15 cellular contexts compared by ENCODE assay signal in genomic region chr15:100171411-100171810, GRCh38.
A peak's percentile ranks its signal among the peaks of the same experiment; 100 is the strongest.
DNase-seq lines count a peak whose midpoint lies in the region; ATAC-seq and TF ChIP-seq lines count a peak whose summit lies in the region.
"Had no signal": no experiment of that assay in that cellular context is flagged by ENCODE, and none has a peak within 500 bp of the region (broad histone marks: within the 10 kb centered on the region; RNA-seq: fewer than 3 reads in every experiment).

No MANE protein-coding gene starts in this region.

- TF ChIP-seq CTCF in RWPE2 (IDR thresholded peaks at IDR 0.05; ENCODE audit: poor library complexity, severe bottlenecking) (no peak), coronary artery (IDR thresholded peaks at IDR 0.05) (no peak), neural crest cell (conservative IDR thresholded peaks at IDR 0.05) (no peak)

- peak; percentile 51 for DNase-seq in RWPE2 (ENCODE audit: low spot score)
- peak; percentile 31 for DNase-seq in coronary artery (ENCODE audit: low spot score)
- peak; percentile 48 for DNase-seq in islet precursor cell
- no peak for DNase-seq in neural crest cell (ENCODE audit: low read depth, low spot score)
- DNase-seq in activated naive CD4-positive, alpha-beta T cell treated with Interleukin-2 at 50 U/mL for 16 hours: no peak
- DNase-seq in natural killer cell treated with Interleukin-12 subunit alpha and Interleukin-12 subunit beta and Interleukin-15 and Interleukin-18, amount 100 ng/mL, for 72 hours (ENCODE audit: low spot score): no peak
- DNase-seq: BE2C; CD4-positive, alpha-beta memory T cell; DMS79; HCEC 1CT; IMR-90 had no signal

- no peaks in the 10 kb centered on the region for H3K36me3 ChIP-seq in RWPE2 (ENCODE audit: low read depth)
- H3K36me3 ChIP-seq: BE2C had no signal

- ATAC-seq in RWPE2 (ENCODE audit: low read depth) (no peak), GM21786 (IDR thresholded peaks at IDR 0.05; ENCODE audit: unreplicated experiment) (no peak), HG02973 (IDR thresholded peaks at IDR 0.05; ENCODE audit: unreplicated experiment) (no peak)
- no peak for ATAC-seq in natural killer cell treated with Interleukin-12 subunit alpha and Interleukin-12 subunit beta and Interleukin-15 and Interleukin-18, amount 100 ng/mL, for 72 hours
- ATAC-seq: A549 had no signal

- H3K4me3 Mint-ChIP-seq in neural crest cell: no peak overlapping the region
- H3K4me3 Mint-ChIP-seq in natural killer cell treated with Interleukin-12 subunit alpha and Interleukin-12 subunit beta and Interleukin-15 and Interleukin-18, amount 100 ng/mL, for 72 hours: no peak overlapping the region
- H3K4me3 Mint-ChIP-seq: CD4-positive, alpha-beta memory T cell had no signal

- no peak overlapping the region for H3K27ac ChIP-seq in RWPE2 (ENCODE audit: poor library complexity, severe bottlenecking)
- H3K27ac ChIP-seq in coronary artery: no peak overlapping the region
- H3K27ac ChIP-seq: A549, C4-2B had no signal

- H3K36me3 Mint-ChIP-seq in neural crest cell (ENCODE audit: low read depth): no peaks in the 10 kb centered on the region
- no peaks in the 10 kb centered on the region for H3K36me3 Mint-ChIP-seq in natural killer cell treated with Interleukin-12 subunit alpha and Interleukin-12 subunit beta and Interleukin-15 and Interleukin-18, amount 100 ng/mL, for 72 hours

- H3K4me1 ChIP-seq in RWPE2 (ENCODE audit: insufficient read depth, poor library complexity, severe bottlenecking): no peaks in the 10 kb centered on the region
- H3K4me1 ChIP-seq: A549 had no signal

- H3K27ac Mint-ChIP-seq in neural crest cell (ENCODE audit: unreplicated experiment): peak overlapping the region; percentile 62
- no peak overlapping the region for H3K27ac Mint-ChIP-seq in natural killer cell treated with Interleukin-12 subunit alpha and Interleukin-12 subunit beta and Interleukin-15 and Interleukin-18, amount 100 ng/mL, for 72 hours
- H3K27ac Mint-ChIP-seq: CD4-positive, alpha-beta memory T cell had no signal

- H3K4me3 ChIP-seq in RWPE2 (ENCODE audit: severe bottlenecking): no peak overlapping the region
- no peak overlapping the region for H3K4me3 ChIP-seq in coronary artery
- H3K4me3 ChIP-seq: A549 had no signal

- H3K9me3 ChIP-seq in RWPE2 (ENCODE audit: severe bottlenecking): peaks cover 16% of the 10 kb centered on the region

- no peaks in the 10 kb centered on the region for H3K27me3 Mint-ChIP-seq in neural crest cell (ENCODE audit: low read depth)
- H3K27me3 Mint-ChIP-seq in natural killer cell treated with Interleukin-12 subunit alpha and Interleukin-12 subunit beta and Interleukin-15 and Interleukin-18, amount 100 ng/mL, for 72 hours: no peaks in the 10 kb centered on the region
- H3K27me3 Mint-ChIP-seq: CD4-positive, alpha-beta memory T cell had no signal

- no peaks in the 10 kb centered on the region for H3K27me3 ChIP-seq in RWPE2 (ENCODE audit: insufficient read depth, poor library complexity, severe bottlenecking)
- H3K27me3 ChIP-seq: BE2C had no signal

- peaks cover 7% of the 10 kb centered on the region for H3K4me1 Mint-ChIP-seq in neural crest cell
- H3K4me1 Mint-ChIP-seq in natural killer cell treated with Interleukin-12 subunit alpha and Interleukin-12 subunit beta and Interleukin-15 and Interleukin-18, amount 100 ng/mL, for 72 hours (ENCODE audit: low read depth in 2 of 2): peaks cover 0 to 4% of the 10 kb centered on the region in 2 donors

- H3K9me3 Mint-ChIP-seq in neural crest cell: peaks cover 3% of the 10 kb centered on the region
- H3K9me3 Mint-ChIP-seq in natural killer cell treated with Interleukin-12 subunit alpha and Interleukin-12 subunit beta and Interleukin-15 and Interleukin-18, amount 100 ng/mL, for 72 hours: peaks cover 4% of the 10 kb centered on the region

Comparison
In these comparisons a context has a peak if more than half of its experiments do, and no peak if none do; other contexts are left out.
1. DNase-seq: peak in RWPE2 (single experiment), coronary artery (single experiment) and islet precursor cell (single experiment); none in neural crest cell (single experiment), activated naive CD4-positive, alpha-beta T cell treated with Interleukin-2 at 50 U/mL for 16 hours (single experiment) and natural killer cell treated with Interleukin-12 subunit alpha and Interleukin-12 subunit beta and Interleukin-15 and Interleukin-18, amount 100 ng/mL, for 72 hours (single experiment).